1 cellular context compared by ENCODE assay signal in genomic region chr18:31497404-31497710, GRCh38.
A peak's percentile ranks its signal among the peaks of the same experiment; 100 is the strongest.
TF ChIP-seq lines count a peak whose summit lies in the region.

No MANE protein-coding gene starts in this region.

TF ChIP-seq in K562, 482 proteins besides CTCF, POLR2A, EP300 and RAD21 (continues in another document):
- TF ChIP-seq STAT5B (CRISPR knock-in tag; IDR thresholded peaks at IDR 0.05) (no peak), ZNF699 (CRISPR knock-in tag; IDR thresholded peaks at IDR 0.05; ENCODE audit: insufficient replicate concordance) (no peak), SIX5 (IDR thresholded peaks at IDR 0.05; ENCODE audit: borderline replicate concordance in 1 of 2, insufficient read depth in 1 of 2, low read depth in 1 of 2, low read length in 2 of 2) (no peak), CGGBP1 (CRISPR knock-in tag; IDR thresholded peaks at IDR 0.05) (no peak), U2AF2 (optimal IDR thresholded peaks at IDR 0.05; ENCODE audit: low read depth, low read length) (no peak), CHD1 (IDR thresholded peaks at IDR 0.05; ENCODE audit: low read length) (no peak), ZNF717 (CRISPR knock-in tag; IDR thresholded peaks at IDR 0.05) (no peak), ATF6 (CRISPR knock-in tag; IDR thresholded peaks at IDR 0.05) (0 out of 2 replicates have a peak, but pooled peaks have one; percentile 20), FIP1L1 (IDR thresholded peaks at IDR 0.05; ENCODE audit: low read depth, low read length, poor library complexity, severe bottlenecking) (peak; percentile 6), YY1 (IDR thresholded peaks at IDR 0.05; ENCODE audit: borderline replicate concordance in 1 of 3, control insufficient read depth in 1 of 3, extremely low read depth in 1 of 3, insufficient read depth in 3 of 3, insufficient read length in 1 of 3, insufficient replicate concordance in 2 of 3, low read depth in 1 of 3, low read length in 2 of 3) (no peak), PHB2 (IDR thresholded peaks at IDR 0.05; ENCODE audit: low read depth) (no peak), HNRNPLL (IDR thresholded peaks at IDR 0.05; ENCODE audit: low read depth, low read length, poor library complexity, severe bottlenecking) (peak; percentile 13), BRF1 (IDR thresholded peaks at IDR 0.05; ENCODE audit: borderline replicate concordance, extremely low read depth, insufficient read length) (no peak), NKRF (IDR thresholded peaks at IDR 0.05; ENCODE audit: borderline replicate concordance) (no peak), ATF3 (IDR thresholded peaks at IDR 0.05) (no peak), ATF3 (CRISPR knock-in tag; conservative IDR thresholded peaks at IDR 0.05) (no peak), CBX3 (IDR thresholded peaks at IDR 0.05; ENCODE audit: borderline replicate concordance in 1 of 2, low read length in 2 of 2) (no peak), LARP7 (IDR thresholded peaks at IDR 0.05) (no peak), MED1 (CRISPR knock-in tag; IDR thresholded peaks at IDR 0.05; ENCODE audit: borderline replicate concordance) (no peak), TCF7 (IDR thresholded peaks at IDR 0.05; ENCODE audit: borderline replicate concordance) (no peak), ZNF449 (CRISPR knock-in tag; IDR thresholded peaks at IDR 0.05) (no peak), SMAD3 (CRISPR knock-in tag; conservative IDR thresholded peaks at IDR 0.05) (no peak), SFPQ (IDR thresholded peaks at IDR 0.05; ENCODE audit: low read depth, low read length) (no peak), ID3 (CRISPR knock-in tag; IDR thresholded peaks at IDR 0.05) (no peak), ID3 (tag; IDR thresholded peaks at IDR 0.05) (0 out of 2 replicates have a peak, but pooled peaks have one; percentile 30), PTBP1 (IDR thresholded peaks at IDR 0.05; ENCODE audit: low read depth, low read length) (no peak), ESRRA (IDR thresholded peaks at IDR 0.05; ENCODE audit: borderline replicate concordance, low read depth) (peak; percentile 79), ZNF592 (IDR thresholded peaks at IDR 0.05) (no peak), ZNF395 (CRISPR knock-in tag; IDR thresholded peaks at IDR 0.05) (no peak), CREM (IDR thresholded peaks at IDR 0.05; ENCODE audit: low read depth) (no peak), PRPF4 (IDR thresholded peaks at IDR 0.05; ENCODE audit: insufficient read depth, low read depth, low read length, poor library complexity, severe bottlenecking) (no peak), MEIS2 (IDR thresholded peaks at IDR 0.05; ENCODE audit: partially characterized antibody) (no peak), ZMIZ1 (IDR thresholded peaks at IDR 0.05; ENCODE audit: low read depth in 2 of 2, low read length in 2 of 2) (no peak), CREBBP (IDR thresholded peaks at IDR 0.05; ENCODE audit: low read depth, low read length) (no peak)
